22 cellular contexts compared by ENCODE assay signal in the genomic region with DNA sequence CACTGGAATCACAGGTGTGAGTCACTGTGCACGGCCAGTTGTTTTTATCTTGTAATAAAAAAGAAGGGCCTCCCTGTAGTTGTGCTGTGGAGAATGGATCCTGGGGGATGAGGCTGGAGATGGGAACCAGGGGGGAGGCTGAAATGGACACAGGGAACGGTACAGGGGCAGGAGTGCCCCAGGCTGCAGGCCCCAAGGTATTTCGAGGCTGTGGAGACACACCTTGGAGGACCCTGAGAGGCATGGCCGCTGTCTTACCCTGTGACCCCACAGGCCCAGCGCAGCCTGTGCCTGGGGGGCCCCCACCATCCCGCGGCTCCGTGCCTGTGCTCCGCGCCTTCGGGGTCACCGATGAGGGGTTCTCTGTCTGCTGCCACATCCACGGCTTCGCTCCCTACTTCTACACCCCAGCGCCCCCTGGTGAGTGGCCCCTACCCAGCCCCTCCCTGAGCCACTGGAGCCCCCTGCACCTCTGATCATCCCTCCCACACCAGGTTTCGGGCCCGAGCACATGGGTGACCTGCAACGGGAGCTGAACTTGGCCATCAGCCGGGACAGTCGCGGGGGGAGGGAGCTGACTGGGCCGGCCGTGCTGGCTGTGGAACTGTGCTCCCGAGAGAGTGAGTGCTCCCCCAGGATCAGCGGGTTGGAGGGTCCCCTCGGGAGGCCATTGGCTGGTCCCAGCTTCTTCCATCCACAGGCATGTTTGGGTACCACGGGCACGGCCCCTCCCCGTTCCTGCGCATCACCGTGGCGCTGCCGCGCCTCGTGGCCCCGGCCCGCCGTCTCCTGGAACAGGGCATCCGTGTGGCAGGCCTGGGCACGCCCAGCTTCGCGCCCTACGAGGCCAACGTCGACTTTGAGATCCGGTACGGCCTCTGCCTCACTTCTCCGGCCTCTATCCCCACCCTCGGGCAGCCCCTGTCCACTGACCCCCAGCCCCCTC. TPM values are rescaled to one million over a fixed set of nuclear protein-coding genes. Genes with fewer than 3 reads are reported as not detected.
DNase-seq lines count a peak whose midpoint lies in the region; ATAC-seq, FAIRE-seq and TF ChIP-seq lines count a peak whose summit lies in the region.
"Had no signal": no experiment of that assay in that cellular context is flagged by ENCODE, and none has a peak within 500 bp of the region (broad histone marks: within the 10 kb centered on the region; RNA-seq: fewer than 3 reads in every experiment).

No MANE protein-coding gene starts in this region.

- CTCF ChIA-PET in Panc1 (lab: Charles Lee): no interaction called here
- CTCF ChIA-PET in endothelial cell of umbilical vein (lab: Charles Lee): interaction anchor here (1.1 kb wide), 1 partner anchor 13 kb away, joined by 5 read pairs; no protein-coding TSS in a partner anchor

- TF ChIP-seq POLR2A in endothelial cell of umbilical vein (IDR thresholded peaks at IDR 0.05; ENCODE audit: low read depth, low read length): no peak

- dilution Hi-C loops in endothelial cell of umbilical vein (cut with MboI; ENCODE audit: extremely low pct_ligation_motif_present, low sequenced_read_pairs): no loop called here

- no peak overlapping the region for H3K9ac ChIP-seq in endothelial cell of umbilical vein (replicated peaks; ENCODE audit: extremely low read depth, insufficient read depth, low read length)

- POLR2A ChIA-PET in Panc1 (lab: Charles Lee) (interaction anchor here (1.0 kb wide), 1 partner anchor 27 kb away, joined by 3 read pairs; no protein-coding TSS in a partner anchor), endothelial cell of umbilical vein (lab: Charles Lee) (no interaction called here)

- H3K4me2 ChIP-seq in endothelial cell of umbilical vein (ENCODE audit: insufficient read depth, low read length): no peak overlapping the region

- H3K27me3 ChIP-seq in Panc1 (ENCODE audit: control insufficient read depth, insufficient read depth, low read length) (no peaks in the 10 kb centered on the region), endothelial cell of umbilical vein (ENCODE audit: control insufficient read depth in 2 of 2, insufficient read depth in 2 of 2, low read length in 2 of 2) (no peaks in the 10 kb centered on the region)
- H3K27me3 ChIP-seq: Peyer's patch had no signal

- H2AFZ ChIP-seq in endothelial cell of umbilical vein (ENCODE audit: low read depth, low read length): no peak overlapping the region

- H3K9me3 ChIP-seq in Panc1 (ENCODE audit: control insufficient read depth, insufficient read depth, low read depth, low read length): no peaks in the 10 kb centered on the region
- no peaks in the 10 kb centered on the region for H3K9me3 ChIP-seq in endothelial cell of umbilical vein (replicated peaks; ENCODE audit: control insufficient read depth, insufficient read depth, low read length)
- H3K9me3 ChIP-seq: Peyer's patch had no signal

- H3K4me1 ChIP-seq in Panc1 (ENCODE audit: control insufficient read depth, insufficient read depth, low read length) (no peaks in the 10 kb centered on the region), endothelial cell of umbilical vein (ENCODE audit: control insufficient read depth, extremely low read depth, insufficient read depth, low read length) (no peaks in the 10 kb centered on the region)
- H3K4me1 ChIP-seq: Peyer's patch had no signal

- H3K79me2 ChIP-seq in endothelial cell of umbilical vein (ENCODE audit: control insufficient read depth, insufficient read depth, low read length): peaks cover 2% of the 10 kb centered on the region

- DNase-seq in D341Med (ENCODE audit: low spot score): peak; percentile 30
- no peak for DNase-seq in Panc1 (ENCODE audit: low read depth, low spot score)
- DNase-seq in endothelial cell of umbilical vein (ENCODE audit: low read depth, low spot score): no peak
- no peak for DNase-seq in COLO668 (lab: John Stamatoyannopoulos, UW; ENCODE audit: unreplicated experiment)
- DNase-seq in retina: no peak
- DNase-seq in medulla oblongata (ENCODE audit: extremely low spot score): no peak
- no peak for DNase-seq in DMS114 treated with DMSO at 0.1 percent for 48 hours (lab: John Stamatoyannopoulos, UW; ENCODE audit: unreplicated experiment)
- DNase-seq: CD4-positive, alpha-beta memory T cell; DMS 273 treated with DMSO at 0.1 percent for 48 hours; EL; GOT3; Kasumi-1; NCI-H1417; NCI-H2081; NCI-H2227 treated with DMSO at 0.1 percent for 48 hours; NCI-H526; SHP77; T-helper 2 cell had no signal

- H3K36me3 ChIP-seq in Panc1 (ENCODE audit: control insufficient read depth, insufficient read depth, low read length) (no peaks in the 10 kb centered on the region), endothelial cell of umbilical vein (ENCODE audit: control insufficient read depth in 2 of 2, extremely low read depth in 1 of 2, insufficient read depth in 2 of 2, low read length in 2 of 2) (peaks cover 0 to 2% of the 10 kb centered on the region in 2 experiments)
- H3K36me3 ChIP-seq: Peyer's patch had no signal

- H3K4me3 ChIP-seq in Panc1 (ENCODE audit: low read depth in 2 of 2, low read length in 2 of 2): no peak overlapping the region
- no peak overlapping the region for H3K4me3 ChIP-seq in endothelial cell of umbilical vein (replicated peaks in 1 of 3; ENCODE audit: insufficient read depth in 1 of 3, low read depth in 1 of 3, low read length in 3 of 3)
- H3K4me3 ChIP-seq: Peyer's patch had no signal

- FAIRE-seq in endothelial cell of umbilical vein (lab: Jason Lieb, UNC): no peak
- FAIRE-seq: GM12892, GM19239 had no signal

- H4K20me1 ChIP-seq in endothelial cell of umbilical vein (replicated peaks; ENCODE audit: control insufficient read depth, extremely low read depth, insufficient read depth, low read length): no peaks in the 10 kb centered on the region

- intact Hi-C loops in Panc1 (cut with micrococcal nuclease; ENCODE audit: unreplicated experiment) (no loop called here), endothelial cell of umbilical vein (cut with micrococcal nuclease) (loop anchor here (1.0 kb wide), 1 partner anchor 33 kb away; no protein-coding TSS in a partner anchor)

- BruUV-seq in Panc1 (replicated peaks; lab: Mats Ljungman, UMichigan) (TSS peak; percentile 50), endothelial cell of umbilical vein (replicated peaks; lab: Mats Ljungman, UMichigan) (TSS peak; percentile 42)

- H3K27ac ChIP-seq in Panc1 (ENCODE audit: low read length) (no peak overlapping the region), endothelial cell of umbilical vein (ENCODE audit: insufficient read depth, low read depth, low read length) (no peak overlapping the region)
- H3K27ac ChIP-seq: Peyer's patch had no signal

- ATAC-seq in Panc1: no peak

- in situ Hi-C loops in Panc1 (cut with HindIII; ENCODE audit: low pct_unique_long_range_greater_than_20kb, low sequenced_read_pairs): no loop called here

- H3K9me1 ChIP-seq in endothelial cell of umbilical vein (replicated peaks; ENCODE audit: control insufficient read depth, extremely low read depth, insufficient read depth, low read length): no peaks in the 10 kb centered on the region

- TF ChIP-seq CTCF in GM12874 (IDR thresholded peaks at IDR 0.05; ENCODE audit: insufficient read depth, low read depth, low read length) (peak; percentile 15; the same call in 1 of the 2 replicates), Panc1 (IDR thresholded peaks at IDR 0.05) (no peak), endothelial cell of umbilical vein (IDR thresholded peaks at IDR 0.05; ENCODE audit: extremely low read depth in 1 of 2, insufficient read depth in 1 of 2, low read depth in 1 of 2, low read length in 2 of 2) (no peak)

RNA-seq across cellular contexts. Expression of a gene that starts 17.0 kb away (rescaled TPM):
- total RNA-seq in Panc1 (2021; ENCODE audit: unreplicated experiment) (not detected), endothelial cell of umbilical vein (not detected in 2 replicates)
- polyA plus RNA-seq in Panc1 (2012; ENCODE audit: insufficient read length): 0.27 TPM
- not detected in 2 replicates for polyA plus RNA-seq in endothelial cell of umbilical vein
- 0.01 TPM in 1 of 2 replicates, not detected in the other for polyA plus RNA-seq in endothelial cell of umbilical vein (2011; cell fraction: cytosol; rRNA removed)
- not detected in 2 replicates for polyA plus RNA-seq in endothelial cell of umbilical vein (2011; cell fraction: nucleus; rRNA removed)
- not detected in 2 replicates for polyA plus RNA-seq in endothelial cell of umbilical vein (2012)
- polyA minus RNA-seq in endothelial cell of umbilical vein: not detected in 2 replicates
- polyA minus RNA-seq in endothelial cell of umbilical vein (2011; cell fraction: cytosol; rRNA and poly(A)+ RNA removed): not detected
- not detected in 2 replicates for polyA minus RNA-seq in endothelial cell of umbilical vein (2011; cell fraction: nucleus; rRNA and poly(A)+ RNA removed)
- total RNA-seq: CD4-positive, alpha-beta memory T cell had no signal

RNA-seq across cellular contexts. Expression of a gene that starts 17.6 kb away (rescaled TPM):
- total RNA-seq in Panc1 (2021; ENCODE audit: unreplicated experiment): 71.7 TPM
- 54.9 TPM for polyA plus RNA-seq in Panc1 (2012; ENCODE audit: insufficient read length)
- 63.9 and 73.8 TPM in 2 replicates for total RNA-seq in endothelial cell of umbilical vein
- 40.9 and 56.7 TPM in 2 replicates for polyA plus RNA-seq in endothelial cell of umbilical vein
- polyA plus RNA-seq in endothelial cell of umbilical vein (2011; cell fraction: cytosol; rRNA removed): 23.6 and 29.6 TPM in 2 replicates
- polyA plus RNA-seq in endothelial cell of umbilical vein (2011; cell fraction: nucleus; rRNA removed): 116 and 120 TPM in 2 replicates
- 28.1 and 36.5 TPM in 2 replicates for polyA plus RNA-seq in endothelial cell of umbilical vein (2012)
- polyA minus RNA-seq in endothelial cell of umbilical vein: 24.6 and 40.3 TPM in 2 replicates
- polyA minus RNA-seq in endothelial cell of umbilical vein (2011; cell fraction: cytosol; rRNA and poly(A)+ RNA removed): 178 TPM
- polyA minus RNA-seq in endothelial cell of umbilical vein (2011; cell fraction: nucleus; rRNA and poly(A)+ RNA removed): 30.4 and 43.1 TPM in 2 replicates

RNA-seq across cellular contexts. Expression of a gene that starts 25.5 kb away (rescaled TPM):
- total RNA-seq in Panc1 (2021; ENCODE audit: unreplicated experiment): 55.8 TPM
- 81.9 TPM for polyA plus RNA-seq in Panc1 (2012; ENCODE audit: insufficient read length)
- 46.7 and 50.6 TPM in 2 replicates for total RNA-seq in endothelial cell of umbilical vein
- 48.4 and 67.3 TPM in 2 replicates for polyA plus RNA-seq in endothelial cell of umbilical vein
- 23.6 and 35.3 TPM in 2 replicates for polyA plus RNA-seq in endothelial cell of umbilical vein (2011; cell fraction: cytosol; rRNA removed)
- 59.9 and 72.4 TPM in 2 replicates for polyA plus RNA-seq in endothelial cell of umbilical vein (2011; cell fraction: nucleus; rRNA removed)
- 30.6 and 44.4 TPM in 2 replicates for polyA plus RNA-seq in endothelial cell of umbilical vein (2012)
- polyA minus RNA-seq in endothelial cell of umbilical vein: 32.3 and 35.5 TPM in 2 replicates
- polyA minus RNA-seq in endothelial cell of umbilical vein (2011; cell fraction: cytosol; rRNA and poly(A)+ RNA removed): 35.7 TPM
- polyA minus RNA-seq in endothelial cell of umbilical vein (2011; cell fraction: nucleus; rRNA and poly(A)+ RNA removed): 24.9 and 35.3 TPM in 2 replicates

RNA-seq across cellular contexts. Expression of a gene that starts 30.9 kb away (rescaled TPM):
- 0.18 TPM for total RNA-seq in Panc1 (2021; ENCODE audit: unreplicated experiment)
- not detected for polyA plus RNA-seq in Panc1 (2012; ENCODE audit: insufficient read length)
- total RNA-seq in endothelial cell of umbilical vein: not detected in 2 replicates
- 0.03 TPM in 1 of 2 replicates, not detected in the other for polyA plus RNA-seq in endothelial cell of umbilical vein
- not detected in 2 replicates for polyA plus RNA-seq in endothelial cell of umbilical vein (2011; cell fraction: cytosol; rRNA removed)
- polyA plus RNA-seq in endothelial cell of umbilical vein (2011; cell fraction: nucleus; rRNA removed): not detected in 2 replicates
- polyA plus RNA-seq in endothelial cell of umbilical vein (2012): not detected in 2 replicates
- not detected in 2 replicates for polyA minus RNA-seq in endothelial cell of umbilical vein
- not detected for polyA minus RNA-seq in endothelial cell of umbilical vein (2011; cell fraction: cytosol; rRNA and poly(A)+ RNA removed)
- polyA minus RNA-seq in endothelial cell of umbilical vein (2011; cell fraction: nucleus; rRNA and poly(A)+ RNA removed): not detected in 2 replicates
- total RNA-seq: CD4-positive, alpha-beta memory T cell; Peyer's patch had no signal

RNA-seq across cellular contexts. Expression of a gene that starts 36.3 kb away (rescaled TPM):
- total RNA-seq in Panc1 (2021; ENCODE audit: unreplicated experiment): 2.5 TPM
- 0.99 TPM for polyA plus RNA-seq in Panc1 (2012; ENCODE audit: insufficient read length)
- total RNA-seq in endothelial cell of umbilical vein: 0.48 TPM in 1 of 2 replicates, not detected in the other
- 0.19 and 0.41 TPM in 2 replicates for polyA plus RNA-seq in endothelial cell of umbilical vein
- 0.08 and 0.28 TPM in 2 replicates for polyA plus RNA-seq in endothelial cell of umbilical vein (2011; cell fraction: cytosol; rRNA removed)
- 1.4 and 2.0 TPM in 2 replicates for polyA plus RNA-seq in endothelial cell of umbilical vein (2011; cell fraction: nucleus; rRNA removed)
- 0.44 and 0.87 TPM in 2 replicates for polyA plus RNA-seq in endothelial cell of umbilical vein (2012)
- polyA minus RNA-seq in endothelial cell of umbilical vein: 0.46 TPM in 1 of 2 replicates, not detected in the other
- not detected for polyA minus RNA-seq in endothelial cell of umbilical vein (2011; cell fraction: cytosol; rRNA and poly(A)+ RNA removed)
- 0.53 and 0.77 TPM in 2 replicates for polyA minus RNA-seq in endothelial cell of umbilical vein (2011; cell fraction: nucleus; rRNA and poly(A)+ RNA removed)
